ENCODE assay signal across 9 cellular contexts in genomic region chr1:14598007-14598497, GRCh38. TPM values are rescaled to one million over a fixed set of nuclear protein-coding genes. Genes with fewer than 3 reads are reported as not detected.
DNase-seq lines count a peak whose midpoint lies in the region; ATAC-seq and TF ChIP-seq lines count a peak whose summit lies in the region.
"Had no signal": no experiment of that assay in that cellular context is flagged by ENCODE, and none has a peak within 500 bp of the region (broad histone marks: within the 10 kb centered on the region; RNA-seq: fewer than 3 reads in every experiment).

No MANE protein-coding gene starts in this region.

- H3K4me1 Mint-ChIP-seq in GM23338, result peaks cover 57% of the 10 kb centered on the region
- H3K4me1 Mint-ChIP-seq in activated T-cell treated with anti-CD3 and anti-CD28 coated beads, Interleukin-2, amount 50 U/mL, for 4 hours (ENCODE audit: low read depth), result peaks cover 3% of the 10 kb centered on the region

- peaks cover 9% of the 10 kb centered on the region for H3F3A ChIP-seq in GM23338 (replicated peaks; ENCODE audit: low read depth)

- H3K27ac ChIP-seq in GM23338 (ENCODE audit: low read depth) (no peak overlapping the region), SK-N-MC (no peak overlapping the region), gastrocnemius medialis (no peak overlapping the region), uterus (no peak overlapping the region)

- H4K20me1 ChIP-seq in GM23338 (replicated peaks; ENCODE audit: insufficient read depth), result peaks cover 4% of the 10 kb centered on the region; the same call in 1 of the 2 replicates

- H3K27me3 Mint-ChIP-seq in GM23338 (ENCODE audit: insufficient read depth, low read depth, poor library complexity), result peaks cover 27% of the 10 kb centered on the region
- peaks cover 61% of the 10 kb centered on the region for H3K27me3 Mint-ChIP-seq in activated T-cell treated with anti-CD3 and anti-CD28 coated beads, Interleukin-2, amount 50 U/mL, for 4 hours (ENCODE audit: low read depth)

- H3K36me3 ChIP-seq in GM23338 (ENCODE audit: insufficient read depth), result no peaks in the 10 kb centered on the region
- no peaks in the 10 kb centered on the region for H3K36me3 ChIP-seq in SK-N-MC (ENCODE audit: insufficient read depth, low read length)
- H3K36me3 ChIP-seq in gastrocnemius medialis, result no peaks in the 10 kb centered on the region
- H3K36me3 ChIP-seq in uterus, result no peaks in the 10 kb centered on the region

- TF ChIP-seq CTCF in GM23338 (conservative IDR thresholded peaks at IDR 0.05; ENCODE audit: low read depth in 2 of 2) (no peak), gastrocnemius medialis (IDR thresholded peaks at IDR 0.05 in 4 of 5, conservative IDR thresholded peaks at IDR 0.05 in 1 of 5) (no peak), uterus (IDR thresholded peaks at IDR 0.05) (no peak)

- DNase-seq in GM23338 (ENCODE audit: low spot score) (peak; percentile 58), SK-N-MC (ENCODE audit: low read depth, low spot score) (no peak), gastrocnemius medialis (no peak), cerebellar nuclear complex (lab: John Stamatoyannopoulos, UW) (no peak), uterus (no peak), NOMO-1 (lab: John Stamatoyannopoulos, UW; ENCODE audit: unreplicated experiment in 2 of 2) (no peak)
- no peak for DNase-seq in activated T-cell treated with anti-CD3 and anti-CD28 coated beads, Interleukin-2, amount 50 U/mL, for 4 hours
- DNase-seq: stimulated activated CD4-positive, alpha-beta T cell treated with anti-CD3 and anti-CD28 coated beads, Interleukin-4, amount 100 ng/mL, for 1 hour had no signal

- peak overlapping the region; percentile 100 for H3K4me2 ChIP-seq in GM23338

- intact Hi-C loops in gastrocnemius medialis (cut with DNase I; ENCODE audit: low total_unique reads) (no loop called here), uterus (cut with DNase I; ENCODE audit: low total_unique reads) (no loop called here)

- no peaks in the 10 kb centered on the region for H3K9me3 Mint-ChIP-seq in GM23338
- no peaks in the 10 kb centered on the region for H3K9me3 Mint-ChIP-seq in activated T-cell treated with anti-CD3 and anti-CD28 coated beads, Interleukin-2, amount 50 U/mL, for 4 hours

- TF ChIP-seq POLR2A in gastrocnemius medialis (IDR thresholded peaks at IDR 0.05) (no peak), uterus (IDR thresholded peaks at IDR 0.05) (no peak)

- H3K36me3 Mint-ChIP-seq in GM23338 (ENCODE audit: low read depth), result no peaks in the 10 kb centered on the region
- no peaks in the 10 kb centered on the region for H3K36me3 Mint-ChIP-seq in activated T-cell treated with anti-CD3 and anti-CD28 coated beads, Interleukin-2, amount 50 U/mL, for 4 hours (ENCODE audit: insufficient read depth)

- H3K27me3 ChIP-seq in GM23338 (ENCODE audit: insufficient read depth) (peaks cover 46% of the 10 kb centered on the region), gastrocnemius medialis (peaks cover 23 to 43% (median 41%) of the 10 kb centered on the region in 3 donors), uterus (no peaks in the 10 kb centered on the region)

- peaks cover 24% of the 10 kb centered on the region for H3K79me2 ChIP-seq in GM23338 (replicated peaks; ENCODE audit: insufficient read depth)

- no peak overlapping the region for H3K27ac Mint-ChIP-seq in GM23338

- H3K4me1 ChIP-seq in GM23338 (ENCODE audit: insufficient read depth) (peaks cover 76% of the 10 kb centered on the region), gastrocnemius medialis (no peaks in the 10 kb centered on the region), uterus (peaks cover 0 to 16% of the 10 kb centered on the region in 2 donors)

- no peaks in the 10 kb centered on the region for H3K9me2 ChIP-seq in GM23338 (ENCODE audit: insufficient read depth)

- ATAC-seq in GM23338 (peak; percentile 56), gastrocnemius medialis (no peak)
- ATAC-seq in activated T-cell treated with anti-CD3 and anti-CD28 coated beads, Interleukin-2, amount 50 U/mL, for 4 hours, result no peak

- peak overlapping the region; percentile 79 for H2AFZ ChIP-seq in GM23338

- no peak overlapping the region for H3K9ac ChIP-seq in SK-N-MC (ENCODE audit: insufficient read length)

- in situ Hi-C loops in gastrocnemius medialis (cut with MboI; ENCODE audit: low sequenced_read_pairs in 4 of 4), result no loop called here

- no peaks in the 10 kb centered on the region for H3K9me3 ChIP-seq in SK-N-MC (ENCODE audit: low read depth, low read length)
- H3K9me3 ChIP-seq in gastrocnemius medialis, result no peaks in the 10 kb centered on the region
- H3K9me3 ChIP-seq in uterus, result no peaks in the 10 kb centered on the region

- peak overlapping the region; percentile 80 for H3K4me3 Mint-ChIP-seq in GM23338
- no peak overlapping the region for H3K4me3 Mint-ChIP-seq in activated T-cell treated with anti-CD3 and anti-CD28 coated beads, Interleukin-2, amount 50 U/mL, for 4 hours

- peak overlapping the region; percentile 94 for H3K4me3 ChIP-seq in GM23338
- peak overlapping the region; percentile 68 for H3K4me3 ChIP-seq in SK-N-MC
- H3K4me3 ChIP-seq in iPS-11a (ENCODE audit: low read depth, low read length), result peak overlapping the region; percentile 76
- H3K4me3 ChIP-seq in gastrocnemius medialis, result peak overlapping the region in 3 of 4 donors; percentile 26 to 36 (median 28)
- peak overlapping the region in 1 of 2 donors; percentile 11 for H3K4me3 ChIP-seq in uterus

TF ChIP-seq in GM23338, 12 proteins besides CTCF, POLR2A, EP300 and RAD21:
- peak; percentile 47; the same call in 1 of the 2 replicates for TF ChIP-seq POLR2AphosphoS5 (IDR thresholded peaks at IDR 0.05; ENCODE audit: low read depth)
- TF ChIP-seq EZH2phosphoT487 (IDR thresholded peaks at IDR 0.05; ENCODE audit: unreplicated experiment), result no peak

RNA-seq across cellular contexts. Expression of gene KAZN, which starts 0.4 kb away (rescaled TPM):
- total RNA-seq in GM23338 (2014; rRNA removed; shearing (Covaris generic)), result 10.0 and 15.0 TPM in 2 replicates
- polyA plus RNA-seq in GM23338 (2016; fragmentation: Nextera tagmentation; extraction: Ambion mirVana), result 9.9 and 11.2 TPM in 2 replicates
- 1 to 10 TPM in 2 of 4 donors, under 1 TPM in 2; 0.05 to 2.2 (median 1.00) TPM for total RNA-seq in gastrocnemius medialis
- total RNA-seq in activated T-cell treated with anti-CD3 and anti-CD28 coated beads, Interleukin-2, amount 50 U/mL, for 4 hours, result 1 to 10 TPM in 2 of 3 donors, under 1 TPM in 1; 0.35 to 1.7 (median 1.2) TPM
- total RNA-seq in uterus, result 10 to 100 TPM in 1 of 4 donors, 1 to 10 TPM in 2, under 1 TPM in 1; 0.77 to 12.3 (median 4.9) TPM
